ENCODE assay signal across 26 cellular contexts in the genomic region with DNA sequence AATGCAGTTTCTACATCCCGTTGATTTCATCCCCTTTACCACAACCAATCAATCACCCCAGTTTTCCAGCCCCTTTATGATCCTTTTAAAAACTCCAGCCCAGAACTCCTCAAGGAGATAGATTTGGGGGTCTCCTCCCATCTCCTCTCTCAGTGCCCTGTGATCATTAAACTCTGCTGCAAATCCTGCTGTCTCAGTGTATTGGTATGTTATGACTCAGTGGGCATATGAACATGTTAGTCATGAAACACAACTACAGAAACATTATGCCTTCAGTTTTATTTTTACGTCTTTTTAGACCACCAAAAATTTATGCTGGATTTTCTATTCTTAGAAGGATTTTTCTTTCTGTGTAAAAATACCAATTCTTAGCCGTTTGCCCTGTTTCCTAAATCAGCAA.
"Had no signal": no experiment of that assay in that cellular context is flagged by ENCODE, and none has a peak within 500 bp of the region (broad histone marks: within the 10 kb centered on the region; RNA-seq: fewer than 3 reads in every experiment).

No MANE protein-coding gene starts in this region.

- DNase-seq: activated B cell treated with CpG ODN at 0.5 μM for 24 hours; activated CD4-positive, alpha-beta T cell treated with anti-CD3 and anti-CD28 coated beads for 36 hours; activated CD4-positive, alpha-beta T cell treated with anti-CD3 and anti-CD28 coated beads, Interleukin-2, amount 50 U/mL, for 4 hours; activated CD8-positive, alpha-beta memory T cell treated with anti-CD3 and anti-CD28 coated beads, Interleukin-2, amount 50 U/mL, for 48 hours; activated naive CD4-positive, alpha-beta T cell treated with anti-CD3 and anti-CD28 coated beads for 36 hours; activated naive CD8-positive, alpha-beta T cell treated with anti-CD3 and anti-CD28 coated beads, Interleukin-2, amount 10 ng/mL, durations not matched to agents 7 days and 5 days; activated T-cell treated with anti-CD3 and anti-CD28 coated beads, Interleukin-2, amount 50 U/mL, for 48 hours; amniotic stem cell; cortex of kidney; endodermal cell; heart left ventricle; islet precursor cell; left cardiac atrium; midbrain; natural killer cell; stimulated activated CD4-positive, alpha-beta T cell treated with anti-CD3 and anti-CD28 coated beads, Interleukin-2, amount 100 ng/mL, for 48 hours; stimulated activated CD8-positive, alpha-beta memory T cell treated with anti-CD3 and anti-CD28 coated beads, Interleukin-4, amount 100 ng/mL, for 48 hours; stimulated activated naive B cell treated with anti-CD40 and anti-IgM and Interleukin-4, amounts not matched to agents 10 μg/mL and 1 μg/mL and 100 μg/mL, for 72 hours; T1000 had no signal

- H3K4me3 Mint-ChIP-seq: activated B cell treated with CpG ODN at 0.5 μM for 24 hours; activated CD4-positive, alpha-beta T cell treated with anti-CD3 and anti-CD28 coated beads for 36 hours; activated naive CD4-positive, alpha-beta T cell treated with anti-CD3 and anti-CD28 coated beads for 36 hours; activated naive CD8-positive, alpha-beta T cell treated with anti-CD3 and anti-CD28 coated beads, Interleukin-2, amount 10 ng/mL, durations not matched to agents 7 days and 5 days; endodermal cell; natural killer cell; stimulated activated naive B cell treated with anti-CD40 and anti-IgM and Interleukin-4, amounts not matched to agents 10 μg/mL and 1 μg/mL and 100 μg/mL, for 72 hours; type B pancreatic cell had no signal

- H3K36me3 Mint-ChIP-seq: activated naive CD8-positive, alpha-beta T cell treated with anti-CD3 and anti-CD28 coated beads, Interleukin-2, amount 10 ng/mL, durations not matched to agents 7 days and 5 days; natural killer cell; stimulated activated naive B cell treated with anti-CD40 and anti-IgM and Interleukin-4, amounts not matched to agents 10 μg/mL and 1 μg/mL and 100 μg/mL, for 72 hours; type B pancreatic cell had no signal

- H3K27ac ChIP-seq: cardiac muscle cell, epithelial cell of prostate, gastroesophageal sphincter, heart left ventricle, thoracic aorta, vagina had no signal

- H3K27me3 Mint-ChIP-seq: activated B cell treated with CpG ODN at 0.5 μM for 24 hours; activated CD4-positive, alpha-beta T cell treated with anti-CD3 and anti-CD28 coated beads for 36 hours; activated naive CD8-positive, alpha-beta T cell treated with anti-CD3 and anti-CD28 coated beads, Interleukin-2, amount 10 ng/mL, durations not matched to agents 7 days and 5 days; type B pancreatic cell had no signal

- H3K4me3 ChIP-seq: cardiac muscle cell, gastroesophageal sphincter, heart left ventricle, thoracic aorta, vagina had no signal

- H3K4me1 Mint-ChIP-seq: activated B cell treated with CpG ODN at 0.5 μM for 24 hours; stimulated activated naive B cell treated with anti-CD40 and anti-IgM and Interleukin-4, amounts not matched to agents 10 μg/mL and 1 μg/mL and 100 μg/mL, for 72 hours had no signal

- H3K9me3 Mint-ChIP-seq: activated naive CD4-positive, alpha-beta T cell treated with anti-CD3 and anti-CD28 coated beads for 36 hours had no signal

- H3K36me3 ChIP-seq: cardiac muscle cell, gastroesophageal sphincter, heart left ventricle, thoracic aorta, vagina had no signal

- H3K9me3 ChIP-seq: vagina had no signal

- H3K27ac Mint-ChIP-seq: activated B cell treated with CpG ODN at 0.5 μM for 24 hours; activated CD4-positive, alpha-beta T cell treated with anti-CD3 and anti-CD28 coated beads for 36 hours; activated naive CD4-positive, alpha-beta T cell treated with anti-CD3 and anti-CD28 coated beads for 36 hours; activated naive CD8-positive, alpha-beta T cell treated with anti-CD3 and anti-CD28 coated beads, Interleukin-2, amount 10 ng/mL, durations not matched to agents 7 days and 5 days; endodermal cell; natural killer cell; stimulated activated naive B cell treated with anti-CD40 and anti-IgM and Interleukin-4, amounts not matched to agents 10 μg/mL and 1 μg/mL and 100 μg/mL, for 72 hours; type B pancreatic cell had no signal

- ATAC-seq: activated CD4-positive, alpha-beta T cell treated with anti-CD3 and anti-CD28 coated beads for 36 hours; gastroesophageal sphincter; heart left ventricle; left cardiac atrium; natural killer cell; sciatic nerve; stimulated activated naive B cell treated with anti-CD40 and anti-IgM and Interleukin-4, amounts not matched to agents 10 μg/mL and 1 μg/mL and 100 μg/mL, for 72 hours had no signal

- H3K27me3 ChIP-seq: cardiac muscle cell, gastroesophageal sphincter, heart left ventricle, vagina had no signal

- H3K4me1 ChIP-seq: heart left ventricle, vagina had no signal
